28 cellular contexts compared by ENCODE assay signal in genomic region chr2:212728717-212729116, GRCh38.
"Had no signal": no experiment of that assay in that cellular context is flagged by ENCODE, and none has a peak within 500 bp of the region (broad histone marks: within the 10 kb centered on the region; RNA-seq: fewer than 3 reads in every experiment).

No MANE protein-coding gene starts in this region.

- FAIRE-seq: colon, endometrium, endothelial cell of umbilical vein had no signal

- H3K4me3 Mint-ChIP-seq: dendritic cell treated with granulocyte-macrophage colony-stimulating factor and Interleukin-4, amounts not matched to agents 40 ng/mL and 50 ng/mL, for 4 days; effector memory CD8-positive, alpha-beta T cell; endodermal cell had no signal

- H3K9me3 Mint-ChIP-seq: dendritic cell treated with granulocyte-macrophage colony-stimulating factor and Interleukin-4, amounts not matched to agents 40 ng/mL and 50 ng/mL, for 4 days; endodermal cell had no signal

- ATAC-seq: effector memory CD8-positive, alpha-beta T cell; esophagus mucosa; foreskin keratinocyte; gastrocnemius medialis; gastroesophageal sphincter; heart left ventricle; heart right ventricle had no signal

- H3K27ac ChIP-seq: colonic mucosa, coronary artery, dorsolateral prefrontal cortex, epithelial cell of prostate, esophagus muscularis mucosa, esophagus squamous epithelium, foreskin keratinocyte, gastrocnemius medialis, gastroesophageal sphincter, heart left ventricle, heart right ventricle had no signal

- H3K4me3 ChIP-seq: colonic mucosa, coronary artery, dorsolateral prefrontal cortex, esophagus muscularis mucosa, esophagus squamous epithelium, gastrocnemius medialis, gastroesophageal sphincter, heart left ventricle, heart right ventricle had no signal

- DNase-seq: colonic mucosa; cortex of kidney; dermis blood vessel endothelial cell; dorsolateral prefrontal cortex; effector CD4-positive, alpha-beta T cell; effector CD8-positive, alpha-beta T cell; effector memory CD4-positive, alpha-beta T cell; effector memory CD8-positive, alpha-beta T cell; endodermal cell; erythroblast; esophagus squamous epithelium; foreskin fibroblast; foreskin keratinocyte; foreskin melanocyte; gastrocnemius medialis; glutamatergic neuron; head of caudate nucleus; heart left ventricle; heart right ventricle had no signal

- H3K9me3 ChIP-seq: colonic mucosa, esophagus muscularis mucosa, esophagus squamous epithelium, gastrocnemius medialis, gastroesophageal sphincter, heart left ventricle, heart right ventricle had no signal

- H3K27me3 ChIP-seq: colonic mucosa, esophagus muscularis mucosa, esophagus squamous epithelium, foreskin keratinocyte, gastrocnemius medialis, gastroesophageal sphincter, heart left ventricle, heart right ventricle had no signal

- H3K27me3 Mint-ChIP-seq: dendritic cell treated with granulocyte-macrophage colony-stimulating factor and Interleukin-4, amounts not matched to agents 40 ng/mL and 50 ng/mL, for 4 days; effector memory CD8-positive, alpha-beta T cell had no signal

- H3K27ac Mint-ChIP-seq: dendritic cell treated with granulocyte-macrophage colony-stimulating factor and Interleukin-4, amounts not matched to agents 40 ng/mL and 50 ng/mL, for 4 days; effector memory CD8-positive, alpha-beta T cell; endodermal cell had no signal

- H3K4me1 ChIP-seq: colonic mucosa, esophagus muscularis mucosa, esophagus squamous epithelium, foreskin keratinocyte, gastrocnemius medialis, gastroesophageal sphincter, heart left ventricle, heart right ventricle had no signal

- H3K36me3 ChIP-seq: colonic mucosa, esophagus muscularis mucosa, esophagus squamous epithelium, gastrocnemius medialis, gastroesophageal sphincter, heart left ventricle, heart right ventricle had no signal
